Comparison of ENCODE assay signal across 8 cellular contexts in genomic region chr20:59042151-59042795, GRCh38. TPM values are rescaled to one million over a fixed set of nuclear protein-coding genes. Genes with fewer than 3 reads are reported as not detected.
DNase-seq lines count a peak whose midpoint lies in the region; ATAC-seq, FAIRE-seq and TF ChIP-seq lines count a peak whose summit lies in the region.

Gene PRELID3B (minus strand): TSS chr20:59042786. CDS start chr20:59042730, 56 bp downstream.

- FAIRE-seq in HTR-8/SVneo (lab: Jason Lieb, UNC) (no peak), pancreas (lab: Jason Lieb, UNC) (no peak)

- H3K9me3 Mint-ChIP-seq in activated T-helper 17 cell treated with anti-CD3 and anti-CD28 coated beads, Interleukin-2, amount 50 U/mL, for 72 hours: no peaks in the 10 kb centered on the region
- peaks cover 3% of the 10 kb centered on the region for H3K9me3 Mint-ChIP-seq in glutamatergic neuron (ENCODE audit: unreplicated experiment)

- WGBS in pancreas, 2 donors: 2% methylated on average over 40 to 50 of the region's 50 CpGs

- intact Hi-C loops in pancreas (cut with DNase I): no loop called here

- no peaks in the 10 kb centered on the region for H3K27me3 Mint-ChIP-seq in activated T-helper 17 cell treated with anti-CD3 and anti-CD28 coated beads, Interleukin-2, amount 50 U/mL, for 72 hours
- peaks cover 1% of the 10 kb centered on the region for H3K27me3 Mint-ChIP-seq in glutamatergic neuron (ENCODE audit: unreplicated experiment)

- TF ChIP-seq CTCF in glutamatergic neuron (IDR thresholded peaks at IDR 0.05; ENCODE audit: partially characterized antibody, unreplicated experiment) (no peak), pancreas (IDR thresholded peaks at IDR 0.05) (no peak)

- no peaks in the 10 kb centered on the region for H3K27me3 ChIP-seq in pancreas

- H3K36me3 Mint-ChIP-seq in activated T-helper 17 cell treated with anti-CD3 and anti-CD28 coated beads, Interleukin-2, amount 50 U/mL, for 72 hours (ENCODE audit: low read depth): peaks cover 44% of the 10 kb centered on the region
- no peaks in the 10 kb centered on the region for H3K36me3 Mint-ChIP-seq in glutamatergic neuron (ENCODE audit: unreplicated experiment)

- peaks cover 31% of the 10 kb centered on the region for H3K4me1 Mint-ChIP-seq in activated T-helper 17 cell treated with anti-CD3 and anti-CD28 coated beads, Interleukin-2, amount 50 U/mL, for 72 hours
- H3K4me1 Mint-ChIP-seq in glutamatergic neuron (ENCODE audit: low read depth, unreplicated experiment): peaks cover 15% of the 10 kb centered on the region

- peak within 1 kb of the TSS; percentile 62 to 91 (median 71) for H3K4me3 ChIP-seq in pancreas

- peaks cover 4 to 19% (median 8%) of the 10 kb centered on the region in 3 donors for H3K4me1 ChIP-seq in pancreas

- ATAC-seq in GM21515 (IDR thresholded peaks at IDR 0.05; ENCODE audit: unreplicated experiment) (peak; percentile 31), pancreas (peak; percentile 24 to 59 (median 46))
- ATAC-seq in activated T-helper 17 cell treated with anti-CD3 and anti-CD28 coated beads, Interleukin-2, amount 50 U/mL, for 72 hours (replicated peaks): peak; percentile 40

- peak within 1 kb of the TSS; percentile 33 to 70 (median 61) for H3K27ac ChIP-seq in pancreas

- peak within 1 kb of the TSS; percentile 74 for H3K27ac Mint-ChIP-seq in activated T-helper 17 cell treated with anti-CD3 and anti-CD28 coated beads, Interleukin-2, amount 50 U/mL, for 72 hours
- H3K27ac Mint-ChIP-seq in glutamatergic neuron (ENCODE audit: unreplicated experiment): peak within 1 kb of the TSS; percentile 67

- peaks cover 0 to 8% (median 0%) of the 10 kb centered on the region in 3 donors for H3K36me3 ChIP-seq in pancreas

- no peaks in the 10 kb centered on the region for H3K9me3 ChIP-seq in pancreas

- peak; percentile 16 for DNase-seq in NCI-H510A (lab: John Stamatoyannopoulos, UW)
- DNase-seq in NCI-H510A treated with DMSO at 0.1 percent for 48 hours (lab: John Stamatoyannopoulos, UW): no peak
- peak; percentile 61 for DNase-seq in HTR-8/SVneo (ENCODE audit: insufficient read length, low spot score)
- no peak for DNase-seq in glutamatergic neuron
- DNase-seq in pancreas: peak in 3 of 6 donors; percentile 31 to 86 (median 48)
- no peak for DNase-seq in HK-2 (ENCODE audit: unreplicated experiment)

- H3K4me3 Mint-ChIP-seq in activated T-helper 17 cell treated with anti-CD3 and anti-CD28 coated beads, Interleukin-2, amount 50 U/mL, for 72 hours: peak within 1 kb of the TSS; percentile 82
- peak within 1 kb of the TSS; percentile 89 for H3K4me3 Mint-ChIP-seq in glutamatergic neuron (ENCODE audit: unreplicated experiment)

RNA-seq across cellular contexts. Expression of gene PRELID3B, which starts in this region (rescaled TPM):
- 100 to 1,000 TPM in 1 of 2 donors, 10 to 100 TPM in 1; 77.1 to 107 TPM for total RNA-seq in activated T-helper 17 cell treated with anti-CD3 and anti-CD28 coated beads, Interleukin-2, amount 50 U/mL, for 72 hours
- total RNA-seq in glutamatergic neuron (ENCODE audit: unreplicated experiment): 65.5 TPM
- total RNA-seq in pancreas: 10 to 100 TPM; 12.6 to 23.2 (median 18.9) TPM
- polyA plus RNA-seq in pancreas: 10 to 100 TPM in 1 of 2 donors, 1 to 10 TPM in 1; 8.4 to 24.9 TPM

Comparison
In these comparisons a context has a peak if more than half of its experiments do, and no peak if none do; other contexts are left out.
1. DNase-seq: peak in NCI-H510A (single experiment) and HTR-8/SVneo (single experiment); none in NCI-H510A treated with DMSO at 0.1 percent for 48 hours (single experiment), glutamatergic neuron (single experiment) and HK-2 (single experiment).
2. Peak in every context shown above with its lines, with median percentiles within 50 percentile points of each other: ATAC-seq.